1 cellular context compared by ENCODE assay signal in genomic region chr15:65789105-65789504, GRCh38.
TF ChIP-seq lines count a peak whose summit lies in the region.

No MANE protein-coding gene starts in this region.

TF ChIP-seq in liver, 16 proteins besides CTCF, POLR2A, EP300 and RAD21 (continued from another document):
- TF ChIP-seq NR2F2 (IDR thresholded peaks at IDR 0.05), result no peak
